9 cellular contexts compared by ENCODE assay signal in genomic region chr10:16799621-16800020, GRCh38. TPM values are rescaled to one million over a fixed set of nuclear protein-coding genes. Genes with fewer than 3 reads are reported as not detected.
DNase-seq lines count a peak whose midpoint lies in the region; ATAC-seq lines count a peak whose summit lies in the region.
"Had no signal": no experiment of that assay in that cellular context is flagged by ENCODE, and none has a peak within 500 bp of the region (broad histone marks: within the 10 kb centered on the region; RNA-seq: fewer than 3 reads in every experiment).

No MANE protein-coding gene starts in this region.

- 86 to 94% methylated on average over 8 of the region's 8 CpGs for WGBS in aorta, 2 donors

- H3K27me3 ChIP-seq in HAP-1 (ENCODE audit: low read depth) (no peaks in the 10 kb centered on the region), aorta (ENCODE audit: control insufficient read depth in 1 of 2, insufficient read depth in 2 of 2, low read length in 1 of 2) (no peaks in the 10 kb centered on the region)

- intact Hi-C loops in aorta (cut with DNase I) = no loop called here

- ATAC-seq in GM18873 (IDR thresholded peaks at IDR 0.05; ENCODE audit: low FRiP score, unreplicated experiment) (peak; percentile 77), GM21423 (IDR thresholded peaks at IDR 0.05; ENCODE audit: unreplicated experiment) (peak; percentile 88), HG03139 (IDR thresholded peaks at IDR 0.05; ENCODE audit: unreplicated experiment) (peak; percentile 69), aorta (ENCODE audit: low FRiP score) (no peak)

- no peak overlapping the region for H3K27ac ChIP-seq in aorta (ENCODE audit: low read depth in 1 of 2, low read length in 2 of 2)

- H3K4me1 ChIP-seq in HAP-1 = peaks cover 34% of the 10 kb centered on the region
- no peaks in the 10 kb centered on the region for H3K4me1 ChIP-seq in aorta (ENCODE audit: control insufficient read depth in 1 of 2, insufficient read depth in 2 of 2, low read length in 2 of 2)

- peak; percentile 28 to 48 for DNase-seq in lung microvascular endothelial cell (ENCODE audit: low read depth in 2 of 2)
- DNase-seq in HAP-1 (ENCODE audit: low spot score in 2 of 2) = no peak
- DNase-seq in aorta = no peak
- DNase-seq in T-helper 1 cell = no peak
- DNase-seq in stimulated activated CD4-positive, alpha-beta T cell treated with anti-CD3 and anti-CD28 coated beads, Interleukin-12 subunit alpha, Interleukin-12 subunit beta, amount 100 ng/mL, for 4 hours = no peak
- DNase-seq: stimulated activated CD4-positive, alpha-beta T cell treated with anti-CD3 and anti-CD28 coated beads, Interleukin-1b, Interleukin-23, amount 100 ng/mL, for 48 hours had no signal

- H3K9me3 ChIP-seq in HAP-1 (no peaks in the 10 kb centered on the region), aorta (ENCODE audit: control insufficient read depth, low read length) (no peaks in the 10 kb centered on the region)

- in situ Hi-C loops in HAP-1 (cut with MboI; ENCODE audit: low sequenced_read_pairs) = loop anchor here (25.0 kb wide), 2 partner anchors 687 to 912 kb away; no protein-coding TSS in a partner anchor

- H3K4me3 ChIP-seq in HAP-1 (no peak overlapping the region), aorta (ENCODE audit: low read length in 2 of 2) (no peak overlapping the region)

- H3K36me3 ChIP-seq in HAP-1 (replicated peaks) = no peaks in the 10 kb centered on the region
- no peaks in the 10 kb centered on the region for H3K36me3 ChIP-seq in aorta (ENCODE audit: control insufficient read depth in 1 of 2, insufficient read depth in 2 of 2, low read length in 1 of 2)

RNA-seq across cellular contexts. Expression of gene RSU1, which starts 17.6 kb away (rescaled TPM):
- total RNA-seq in lung microvascular endothelial cell (31.4 and 32.3 TPM in 2 replicates), aorta (100 to 1,000 TPM; 114 to 130 TPM)
- 10 to 100 TPM; 65.0 to 98.8 TPM for polyA plus RNA-seq in aorta

Comparison
In these comparisons a context has a peak if more than half of its experiments do, and no peak if none do; other contexts are left out.
1. DNase-seq: peak in lung microvascular endothelial cell (2 of 2); none in HAP-1 (0 of 2), aorta (0 of 2), T-helper 1 cell (0 of 5) and stimulated activated CD4-positive, alpha-beta T cell treated with anti-CD3 and anti-CD28 coated beads, Interleukin-12 subunit alpha, Interleukin-12 subunit beta, amount 100 ng/mL, for 4 hours (single experiment).